ENCODE assay signal across 8 cellular contexts in genomic region chr4:152850377-152850776, GRCh38.
DNase-seq lines count a peak whose midpoint lies in the region; ATAC-seq and TF ChIP-seq lines count a peak whose summit lies in the region.

No MANE protein-coding gene starts in this region.

- peak overlapping the region in 1 of 2 donors; percentile 12 for H3K27ac ChIP-seq in right atrium auricular region
- H3K27ac ChIP-seq in gastrocnemius medialis, result peak overlapping the region in 3 of 4 donors; percentile 65 to 67 (median 67)

- no peaks in the 10 kb centered on the region for H3K36me3 ChIP-seq in right atrium auricular region
- H3K36me3 ChIP-seq in gastrocnemius medialis, result no peaks in the 10 kb centered on the region

- DNase-seq in Right ventricle myocardium inferior (ENCODE audit: missing footprints) (no peak), right atrium auricular region (ENCODE audit: low spot score) (no peak), SK-MEL-5 (ENCODE audit: low read depth, low spot score) (peak; percentile 41), fibroblast of pulmonary artery (ENCODE audit: low read depth) (peak; percentile 68), gastrocnemius medialis (peak; percentile 51 to 72), epidermal melanocyte (ENCODE audit: insufficient read length, low spot score) (no peak), NCI-H1694 (lab: John Stamatoyannopoulos, UW) (no peak)

- H3K27me3 ChIP-seq in right atrium auricular region, result no peaks in the 10 kb centered on the region
- H3K27me3 ChIP-seq in gastrocnemius medialis, result no peaks in the 10 kb centered on the region

- H3K4me3 ChIP-seq in right atrium auricular region, result no peak overlapping the region
- no peak overlapping the region for H3K4me3 ChIP-seq in fibroblast of pulmonary artery (replicated peaks; ENCODE audit: low read depth, low read length)
- peak overlapping the region in 2 of 4 donors; percentile 18 to 24 for H3K4me3 ChIP-seq in gastrocnemius medialis

- no peak for TF ChIP-seq CTCF in right atrium auricular region (IDR thresholded peaks at IDR 0.05)
- no peak for TF ChIP-seq CTCF in fibroblast of pulmonary artery (IDR thresholded peaks at IDR 0.05; ENCODE audit: low read length, missing control alignments)
- TF ChIP-seq CTCF in gastrocnemius medialis (IDR thresholded peaks at IDR 0.05 in 4 of 5, conservative IDR thresholded peaks at IDR 0.05 in 1 of 5), result no peak

- peak; percentile 62 for ATAC-seq in Right ventricle myocardium inferior
- peak; percentile 94 to 99 for ATAC-seq in gastrocnemius medialis
- ATAC-seq in HG02840 (IDR thresholded peaks at IDR 0.05; ENCODE audit: low FRiP score, unreplicated experiment), result no peak

- H3K9me3 ChIP-seq in right atrium auricular region, result peaks cover 11 to 21% of the 10 kb centered on the region in 2 donors
- peaks cover 0 to 5% (median 0%) of the 10 kb centered on the region in 3 donors for H3K9me3 ChIP-seq in gastrocnemius medialis

- intact Hi-C loops in Right ventricle myocardium inferior (cut with DNase I) (no loop called here), gastrocnemius medialis (cut with DNase I; ENCODE audit: low total_unique reads) (loop anchor here (5.0 kb wide), 1 partner anchor 68 kb away; no protein-coding TSS in a partner anchor)

- H3K4me1 ChIP-seq in right atrium auricular region (peaks cover 0 to 18% of the 10 kb centered on the region in 2 donors), gastrocnemius medialis (peaks cover 10 to 11% of the 10 kb centered on the region in 2 donors)

- TF ChIP-seq POLR2A in gastrocnemius medialis (IDR thresholded peaks at IDR 0.05), result no peak

- in situ Hi-C loops in SK-MEL-5 (cut with HindIII; ENCODE audit: low pct_unique_long_range_greater_than_20kb, low sequenced_read_pairs), result no loop called here
- in situ Hi-C loops in gastrocnemius medialis (cut with MboI; ENCODE audit: low sequenced_read_pairs in 4 of 4), result no loop called here

Comparison
In these comparisons a context has a peak if more than half of its experiments do, and no peak if none do; other contexts are left out.
1. DNase-seq: peak in SK-MEL-5 (single experiment), fibroblast of pulmonary artery (single experiment) and gastrocnemius medialis (2 of 2); none in Right ventricle myocardium inferior (single experiment), right atrium auricular region (single experiment), epidermal melanocyte (single experiment) and NCI-H1694 (single experiment).